ENCODE assay signal across 1 cellular context in the genomic region with DNA sequence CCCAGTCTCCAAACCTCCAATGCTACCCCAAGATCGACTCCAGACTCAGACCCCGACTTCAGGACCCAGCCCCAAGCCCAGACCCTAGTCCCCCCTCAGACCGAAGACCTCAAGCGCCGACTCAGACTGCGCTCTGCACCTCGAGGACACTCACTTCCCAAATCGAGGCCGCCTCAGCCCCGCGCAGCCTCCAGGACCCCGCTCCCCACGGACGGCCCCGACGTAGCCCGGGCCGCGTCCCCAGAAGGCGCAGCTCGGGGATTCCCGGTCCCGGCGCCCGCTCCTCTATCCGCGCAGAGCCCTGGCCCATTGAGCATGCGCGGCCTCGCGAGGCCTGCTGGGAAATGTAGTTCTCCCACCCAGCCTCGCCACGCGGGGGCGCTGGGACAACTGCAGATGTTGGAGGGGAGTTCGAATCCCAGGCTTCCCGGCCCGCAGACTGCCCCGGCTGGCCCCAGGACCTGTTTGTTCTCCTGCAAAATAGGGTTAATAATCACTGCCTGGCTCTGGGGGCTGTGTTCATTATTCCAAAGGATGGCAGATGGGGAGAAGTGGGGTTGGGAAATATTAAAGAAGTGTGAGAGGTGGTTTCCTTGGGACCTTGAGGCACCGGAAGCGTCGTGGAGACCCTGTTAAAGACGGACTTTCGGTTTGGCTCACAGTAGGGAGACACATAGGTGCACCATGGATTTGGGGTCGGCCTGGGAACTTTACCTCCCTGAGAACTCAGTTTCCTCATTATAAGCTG.
A peak's percentile ranks its signal among the peaks of the same experiment; 100 is the strongest.
TF ChIP-seq lines count a peak whose summit lies in the region.

A gene with protein sequence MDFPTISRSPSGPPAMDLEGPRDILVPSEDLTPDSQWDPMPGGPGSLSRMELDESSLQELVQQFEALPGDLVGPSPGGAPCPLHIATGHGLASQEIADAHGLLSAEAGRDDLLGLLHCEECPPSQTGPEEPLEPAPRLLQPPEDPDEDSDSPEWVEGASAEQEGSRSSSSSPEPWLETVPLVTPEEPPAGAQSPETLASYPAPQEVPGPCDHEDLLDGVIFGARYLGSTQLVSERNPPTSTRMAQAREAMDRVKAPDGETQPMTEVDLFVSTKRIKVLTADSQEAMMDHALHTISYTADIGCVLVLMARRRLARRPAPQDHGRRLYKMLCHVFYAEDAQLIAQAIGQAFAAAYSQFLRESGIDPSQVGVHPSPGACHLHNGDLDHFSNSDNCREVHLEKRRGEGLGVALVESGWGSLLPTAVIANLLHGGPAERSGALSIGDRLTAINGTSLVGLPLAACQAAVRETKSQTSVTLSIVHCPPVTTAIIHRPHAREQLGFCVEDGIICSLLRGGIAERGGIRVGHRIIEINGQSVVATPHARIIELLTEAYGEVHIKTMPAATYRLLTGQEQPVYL (minus strand): TSS at position 311 of the 748 bp plus-strand sequence. CDS start 1,428 bp downstream, outside the sequence.

TF ChIP-seq in HepG2, 621 proteins besides CTCF, POLR2A, EP300 and RAD21 (continued from another document and continues in another):
- TF ChIP-seq ATF6 (CRISPR knock-in tag; conservative IDR thresholded peaks at IDR 0.05) (no peak), MYPOP (CRISPR knock-in tag; IDR thresholded peaks at IDR 0.05) (no peak; the same call in 1 of the 2 replicates), ZNF446 (CRISPR knock-in tag; IDR thresholded peaks at IDR 0.05) (no peak), NFYC (CRISPR knock-in tag; IDR thresholded peaks at IDR 0.05) (0 out of 2 replicates have a peak, but pooled peaks have one; percentile 35), THAP9 (CRISPR knock-in tag; IDR thresholded peaks at IDR 0.05; ENCODE audit: borderline replicate concordance) (peak; percentile 75; the same call in 1 of the 2 replicates), BORCS8-MEF2B (CRISPR knock-in tag; IDR thresholded peaks at IDR 0.05) (0 out of 2 replicates have a peak, but pooled peaks have one; percentile 33), CHD2 (IDR thresholded peaks at IDR 0.05; ENCODE audit: low read depth, low read length) (no peak; the same call in 1 of the 2 replicates), ZNF724P (CRISPR knock-in tag; IDR thresholded peaks at IDR 0.05; ENCODE audit: borderline replicate concordance) (no peak), MAFG (CRISPR knock-in tag; IDR thresholded peaks at IDR 0.05) (no peak), MED13 (CRISPR knock-in tag; IDR thresholded peaks at IDR 0.05) (no peak), UBTF (CRISPR knock-in tag; IDR thresholded peaks at IDR 0.05) (peak; percentile 49), ZNF841 (CRISPR knock-in tag; IDR thresholded peaks at IDR 0.05; ENCODE audit: borderline replicate concordance) (no peak), SMAD3 (CRISPR knock-in tag; IDR thresholded peaks at IDR 0.05) (peak; percentile 76; the same call in 1 of the 2 replicates), CSRNP1 (CRISPR knock-in tag; IDR thresholded peaks at IDR 0.05) (peak; percentile 45; the same call in 1 of the 2 replicates), NFYB (CRISPR knock-in tag; IDR thresholded peaks at IDR 0.05) (peak; percentile 10; the same call in 1 of the 2 replicates), MEIS2 (CRISPR knock-in tag; IDR thresholded peaks at IDR 0.05) (peak; percentile 23; the same call in 1 of the 2 replicates), ELF4 (CRISPR knock-in tag; IDR thresholded peaks at IDR 0.05; ENCODE audit: borderline replicate concordance) (no peak), ZC3H13 (CRISPR knock-in tag; IDR thresholded peaks at IDR 0.05) (no peak), ZNF382 (CRISPR knock-in tag; IDR thresholded peaks at IDR 0.05; ENCODE audit: borderline replicate concordance) (no peak), ZNF138 (CRISPR knock-in tag; IDR thresholded peaks at IDR 0.05; ENCODE audit: low read depth) (no peak), ZNF10 (CRISPR knock-in tag; IDR thresholded peaks at IDR 0.05; ENCODE audit: borderline replicate concordance, low read depth) (no peak), RXRB (CRISPR knock-in tag; IDR thresholded peaks at IDR 0.05; ENCODE audit: borderline replicate concordance) (peak; percentile 15; the same call in 1 of the 2 replicates), MEIS1 (CRISPR knock-in tag; IDR thresholded peaks at IDR 0.05; ENCODE audit: borderline replicate concordance) (peak; percentile 30; the same call in 1 of the 2 replicates), GATA4 (IDR thresholded peaks at IDR 0.05; ENCODE audit: borderline replicate concordance, low read depth) (peak; percentile 60), ZBTB20 (CRISPR knock-in tag; IDR thresholded peaks at IDR 0.05; ENCODE audit: borderline replicate concordance, low read depth) (0 out of 2 replicates have a peak, but pooled peaks have one; percentile 8), ZNF574 (CRISPR knock-in tag; IDR thresholded peaks at IDR 0.05) (peak; percentile 90), ZFP1 (CRISPR knock-in tag; IDR thresholded peaks at IDR 0.05) (no peak)
- TF ChIP-seq, protein P1, sequence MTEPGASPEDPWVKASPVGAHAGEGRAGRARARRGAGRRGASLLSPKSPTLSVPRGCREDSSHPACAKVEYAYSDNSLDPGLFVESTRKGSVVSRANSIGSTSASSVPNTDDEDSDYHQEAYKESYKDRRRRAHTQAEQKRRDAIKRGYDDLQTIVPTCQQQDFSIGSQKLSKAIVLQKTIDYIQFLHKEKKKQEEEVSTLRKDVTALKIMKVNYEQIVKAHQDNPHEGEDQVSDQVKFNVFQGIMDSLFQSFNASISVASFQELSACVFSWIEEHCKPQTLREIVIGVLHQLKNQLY (CRISPR knock-in tag; IDR thresholded peaks at IDR 0.05) = no peak
- TF ChIP-seq, protein P2, sequence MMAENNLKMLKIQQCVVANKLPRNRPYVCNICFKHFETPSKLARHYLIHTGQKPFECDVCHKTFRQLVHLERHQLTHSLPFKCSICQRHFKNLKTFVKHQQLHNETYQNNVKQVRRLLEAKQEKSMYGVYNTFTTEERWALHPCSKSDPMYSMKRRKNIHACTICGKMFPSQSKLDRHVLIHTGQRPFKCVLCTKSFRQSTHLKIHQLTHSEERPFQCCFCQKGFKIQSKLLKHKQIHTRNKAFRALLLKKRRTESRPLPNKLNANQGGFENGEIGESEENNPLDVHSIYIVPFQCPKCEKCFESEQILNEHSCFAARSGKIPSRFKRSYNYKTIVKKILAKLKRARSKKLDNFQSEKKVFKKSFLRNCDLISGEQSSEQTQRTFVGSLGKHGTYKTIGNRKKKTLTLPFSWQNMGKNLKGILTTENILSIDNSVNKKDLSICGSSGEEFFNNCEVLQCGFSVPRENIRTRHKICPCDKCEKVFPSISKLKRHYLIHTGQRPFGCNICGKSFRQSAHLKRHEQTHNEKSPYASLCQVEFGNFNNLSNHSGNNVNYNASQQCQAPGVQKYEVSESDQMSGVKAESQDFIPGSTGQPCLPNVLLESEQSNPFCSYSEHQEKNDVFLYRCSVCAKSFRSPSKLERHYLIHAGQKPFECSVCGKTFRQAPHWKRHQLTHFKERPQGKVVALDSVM (CRISPR knock-in tag; IDR thresholded peaks at IDR 0.05) = no peak
